Comparison of ENCODE assay signal across 15 cellular contexts in genomic region chr3:51382076-51382745, GRCh38.
"Had no signal": no experiment of that assay in that cellular context is flagged by ENCODE, and none has a peak within 500 bp of the region (broad histone marks: within the 10 kb centered on the region; RNA-seq: fewer than 3 reads in every experiment).

No MANE protein-coding gene starts in this region.

- H3K27me3 ChIP-seq: brain microvascular endothelial cell, upper lobe of left lung had no signal

- H3K9me3 Mint-ChIP-seq: activated CD4-positive, alpha-beta memory T cell treated with anti-CD3 and anti-CD28 coated beads for 36 hours; activated T-helper 2 cell treated with anti-CD3 and anti-CD28 coated beads, Interferon-gamma antibody, Interleukin-2, Interleukin-4, amounts not matched to agents 10 μg/mL and 5 μg/mL and 100 μg/mL, durations not matched to agents 14 hours and 24 hours and 36 hours; dendritic cell treated with granulocyte-macrophage colony-stimulating factor and Interleukin-4, amounts not matched to agents 40 ng/mL and 50 ng/mL, for 4 days; natural killer cell treated with Interleukin-12 subunit alpha and Interleukin-12 subunit beta and Interleukin-15 and Interleukin-18, amount 100 ng/mL, for 72 hours had no signal

- H3K4me3 ChIP-seq: upper lobe of left lung had no signal

- H3K9me3 ChIP-seq: upper lobe of left lung had no signal

- H3K27ac Mint-ChIP-seq: activated CD4-positive, alpha-beta memory T cell treated with anti-CD3 and anti-CD28 coated beads for 36 hours; activated T-helper 2 cell treated with anti-CD3 and anti-CD28 coated beads, Interferon-gamma antibody, Interleukin-2, Interleukin-4, amounts not matched to agents 10 μg/mL and 5 μg/mL and 100 μg/mL, durations not matched to agents 14 hours and 24 hours and 36 hours; dendritic cell treated with granulocyte-macrophage colony-stimulating factor and Interleukin-4, amounts not matched to agents 40 ng/mL and 50 ng/mL, for 4 days; T-helper 17 cell had no signal

- H3K36me3 ChIP-seq: brain microvascular endothelial cell had no signal

- DNase-seq: activated CD4-positive, alpha-beta memory T cell treated with anti-CD3 and anti-CD28 coated beads for 36 hours; activated CD4-positive, alpha-beta T cell treated with anti-CD3 and anti-CD28 coated beads for 1 hour; activated naive CD4-positive, alpha-beta T cell treated with anti-CD3 and anti-CD28 coated beads, Interleukin-2, amount 50 U/mL, for 16 hours; amygdala; brain microvascular endothelial cell; cerebellar nuclear complex; erythroblast; hippocampal formation; stimulated activated CD4-positive, alpha-beta T cell treated with anti-CD3 and anti-CD28 coated beads, Interleukin-12 subunit alpha, Interleukin-12 subunit beta, amount 100 ng/mL, for 4 hours; stimulated activated naive CD4-positive, alpha-beta T cell treated with Interleukin-2 at 50 U/mL for 16 hours; T-helper 17 cell had no signal

- H3K27me3 Mint-ChIP-seq: activated CD4-positive, alpha-beta memory T cell treated with anti-CD3 and anti-CD28 coated beads for 36 hours; natural killer cell treated with Interleukin-12 subunit alpha and Interleukin-12 subunit beta and Interleukin-15 and Interleukin-18, amount 100 ng/mL, for 72 hours; T-helper 17 cell had no signal

- H3K27ac ChIP-seq: brain microvascular endothelial cell, upper lobe of left lung had no signal

- H3K4me3 Mint-ChIP-seq: dendritic cell treated with granulocyte-macrophage colony-stimulating factor and Interleukin-4, amounts not matched to agents 40 ng/mL and 50 ng/mL, for 4 days; T-helper 17 cell had no signal
